In the genomic region with DNA sequence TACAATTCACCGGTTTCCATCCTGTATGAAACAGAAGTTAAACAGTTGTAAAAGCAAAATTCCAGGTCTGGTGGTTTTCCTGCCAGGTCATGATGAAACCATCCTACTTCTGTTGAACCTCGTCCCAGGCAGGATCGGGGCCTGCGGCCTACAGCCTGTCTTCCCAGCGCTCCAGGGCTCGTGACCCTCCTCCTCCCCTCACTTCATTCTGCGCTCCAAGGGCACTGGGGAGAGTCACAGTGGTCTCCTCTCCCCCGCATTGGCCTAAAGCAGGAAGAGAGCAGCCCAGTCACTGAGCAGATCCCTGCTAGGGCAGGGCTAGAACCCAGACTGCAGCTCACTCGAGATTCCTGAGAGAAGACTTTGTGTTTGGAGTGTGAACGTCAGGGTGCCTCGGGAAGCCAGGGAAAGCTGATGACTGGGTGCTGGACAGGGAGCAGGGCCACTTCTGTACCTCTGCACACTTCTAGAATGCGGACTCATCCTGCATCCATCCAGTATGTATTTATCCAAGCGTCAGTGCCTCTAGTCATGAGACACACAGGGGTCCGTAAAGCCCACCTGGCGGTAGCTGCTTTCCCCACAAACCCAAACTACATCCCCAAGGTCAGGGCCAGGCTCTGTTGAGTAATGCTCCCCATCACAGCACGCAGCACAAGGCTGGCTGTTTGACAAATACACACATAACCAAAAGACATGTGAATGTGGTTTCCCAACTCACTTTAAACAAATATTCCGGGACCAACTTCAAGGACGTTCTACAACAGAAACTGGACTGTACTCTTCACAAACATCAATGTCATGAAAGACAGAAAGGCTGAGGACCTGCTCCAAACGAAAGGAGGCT, we compare ENCODE assay signal across 9 cellular contexts. TPM values are rescaled to one million over a fixed set of nuclear protein-coding genes. Genes with fewer than 3 reads are reported as not detected.
DNase-seq lines count a peak whose midpoint lies in the region; ATAC-seq, FAIRE-seq and TF ChIP-seq lines count a peak whose summit lies in the region.
"Had no signal": no experiment of that assay in that cellular context is flagged by ENCODE, and none has a peak within 500 bp of the region (broad histone marks: within the 10 kb centered on the region; RNA-seq: fewer than 3 reads in every experiment).

No MANE protein-coding gene starts in this region.

- ATAC-seq in lower lobe of right lung: peak; percentile 49 to 50
- no peak for ATAC-seq in GM21576 (IDR thresholded peaks at IDR 0.05; ENCODE audit: unreplicated experiment)
- no peak for ATAC-seq in HG02852 (IDR thresholded peaks at IDR 0.05; ENCODE audit: unreplicated experiment)
- no peak for ATAC-seq in HG02642 (IDR thresholded peaks at IDR 0.05; ENCODE audit: poor library complexity, unreplicated experiment)

- H3K36me3 ChIP-seq in bronchial epithelial cell (ENCODE audit: control insufficient read depth, insufficient read depth, low read length) (peaks cover 4% of the 10 kb centered on the region), lower lobe of right lung (peaks cover 16% of the 10 kb centered on the region)

- FAIRE-seq in bronchial epithelial cell (lab: Jason Lieb, UNC): no peak
- FAIRE-seq: A204.1 had no signal

- H3K27ac ChIP-seq in lower lobe of right lung: peak overlapping the region; percentile 59

- DNase-seq in SIG-M5 treated with dmso at 0.1 percent for 504 hours (lab: John Stamatoyannopoulos, UW; ENCODE audit: unreplicated experiment) (peak; percentile 75), SIG-M5 (lab: John Stamatoyannopoulos, UW) (no peak), bronchial epithelial cell (ENCODE audit: low read depth) (peak; percentile 44), lower lobe of right lung (no peak), ureter (ENCODE audit: low spot score) (peak; percentile 47)

- intact Hi-C loops in lower lobe of right lung (cut with DNase I): no loop called here

- peaks cover 44% of the 10 kb centered on the region for H3K4me1 ChIP-seq in lower lobe of right lung

- H3K27me3 ChIP-seq in bronchial epithelial cell (ENCODE audit: control insufficient read depth, insufficient read depth, low read length): no peaks in the 10 kb centered on the region
- no peaks in the 10 kb centered on the region for H3K27me3 ChIP-seq in lower lobe of right lung (ENCODE audit: low read depth)

- no peak for TF ChIP-seq CTCF in bronchial epithelial cell (IDR thresholded peaks at IDR 0.05; ENCODE audit: insufficient read depth, low read length, severe bottlenecking)
- no peak for TF ChIP-seq CTCF in lower lobe of right lung (IDR thresholded peaks at IDR 0.05)

- H3K4me3 ChIP-seq in bronchial epithelial cell (ENCODE audit: low read depth, low read length): no peak overlapping the region
- H3K4me3 ChIP-seq in lower lobe of right lung: no peak overlapping the region

- H3K9me3 ChIP-seq in lower lobe of right lung: no peaks in the 10 kb centered on the region

RNA-seq across cellular contexts. Expression of a gene that starts 1.7 kb away (rescaled TPM):
- 17.1 and 21.9 TPM in 2 replicates for total RNA-seq in bronchial epithelial cell
- 35.4 TPM for total RNA-seq in lower lobe of right lung
- total RNA-seq in ureter: 28.5 TPM

RNA-seq across cellular contexts. Expression of a gene that starts 43.4 kb away (rescaled TPM):
- total RNA-seq in bronchial epithelial cell (8.2 and 13.7 TPM in 2 replicates), lower lobe of right lung (40.3 TPM), ureter (46.1 TPM)

Comparison
In these comparisons a context has a peak if more than half of its experiments do, and no peak if none do; other contexts are left out.
1. DNase-seq: peak in SIG-M5 treated with dmso at 0.1 percent for 504 hours (single experiment), bronchial epithelial cell (single experiment) and ureter (single experiment); none in SIG-M5 (single experiment) and lower lobe of right lung (single experiment).
2. ATAC-seq: peak in lower lobe of right lung (2 of 2); none in GM21576 (single experiment), HG02852 (single experiment) and HG02642 (single experiment).